Comparison of ENCODE assay signal across 8 cellular contexts in genomic region chr5:57887851-57888621, GRCh38.
DNase-seq lines count a peak whose midpoint lies in the region; ATAC-seq and TF ChIP-seq lines count a peak whose summit lies in the region.

No MANE protein-coding gene starts in this region.

- H3K36me3 Mint-ChIP-seq in endothelial cell (ENCODE audit: low read depth, unreplicated experiment), result no peaks in the 10 kb centered on the region

- no peak overlapping the region for H3K27ac ChIP-seq in OCI-LY1 (ENCODE audit: low read depth, low read length, poor library complexity, severe bottlenecking)

- no peaks in the 10 kb centered on the region for H3K27me3 ChIP-seq in H7 (ENCODE audit: control insufficient read depth, insufficient read depth, low read length)
- H3K27me3 ChIP-seq in OCI-LY1 (ENCODE audit: insufficient read depth, low read length), result no peaks in the 10 kb centered on the region

- no peak overlapping the region for H3K4me2 ChIP-seq in OCI-LY1 (ENCODE audit: low read length)

- no peaks in the 10 kb centered on the region for H3K9me2 ChIP-seq in OCI-LY1 (ENCODE audit: low read depth, low read length)

- H2AFZ ChIP-seq in OCI-LY1 (ENCODE audit: low read length), result no peak overlapping the region

- no peaks in the 10 kb centered on the region for H3F3A ChIP-seq in OCI-LY1 (ENCODE audit: insufficient read depth, low read length)

- peak overlapping the region; percentile 32 for H3K27ac Mint-ChIP-seq in endothelial cell (ENCODE audit: unreplicated experiment)

- no peak overlapping the region for H3K4me3 Mint-ChIP-seq in endothelial cell (ENCODE audit: unreplicated experiment)

- peaks cover 57% of the 10 kb centered on the region for H3K4me1 Mint-ChIP-seq in endothelial cell (ENCODE audit: unreplicated experiment)

- H3K4me1 ChIP-seq in OCI-LY1 (ENCODE audit: insufficient read depth, low read length, severe bottlenecking) (no peaks in the 10 kb centered on the region), mucosa of descending colon (ENCODE audit: low read depth) (no peaks in the 10 kb centered on the region)

- peaks cover 2% of the 10 kb centered on the region for H3K27me3 Mint-ChIP-seq in endothelial cell (ENCODE audit: unreplicated experiment)

- no peaks in the 10 kb centered on the region for H3K79me2 ChIP-seq in OCI-LY1 (ENCODE audit: insufficient read depth, low read length)

- intact Hi-C loops in mucosa of descending colon (cut with DNase I, micrococcal nuclease), result loop anchor here in 1 of 2 donors (10.0 kb wide), 1 partner anchor 577 kb away; the partner anchor contains the start of gene PLK2

- H3K36me3 ChIP-seq in H7 (replicated peaks; ENCODE audit: control insufficient read depth, insufficient read depth, low read length) (no peaks in the 10 kb centered on the region), OCI-LY1 (ENCODE audit: insufficient read depth, low read length) (no peaks in the 10 kb centered on the region), mucosa of descending colon (ENCODE audit: low read depth) (no peaks in the 10 kb centered on the region)

- no peaks in the 10 kb centered on the region for H4K20me1 ChIP-seq in OCI-LY1 (ENCODE audit: insufficient read depth, low read length)

- DNase-seq in A172 (ENCODE audit: low spot score) (peak; percentile 88), H7 (peak; percentile 57), endothelial cell (ENCODE audit: low spot score) (peak; percentile 48), mucosa of descending colon (peak in 2 of 3 donors; percentile 26 to 60)
- DNase-seq in activated CD4-positive, alpha-beta T cell treated with anti-CD3 and anti-CD28 coated beads, Interleukin-2, amount 50 U/mL, for 1 hour, result no peak
- no peak for DNase-seq in activated CD4-positive, alpha-beta T cell treated with anti-CD3 and anti-CD28 coated beads, Interleukin-2, amount 50 U/mL, for 4 hours

- peak; percentile 20; the same call in 1 of the 2 replicates for TF ChIP-seq CTCF in OCI-LY1 (IDR thresholded peaks at IDR 0.05; ENCODE audit: low read length)
- no peak for TF ChIP-seq CTCF in endothelial cell (IDR thresholded peaks at IDR 0.05; ENCODE audit: unreplicated experiment)
- no peak for TF ChIP-seq CTCF in mucosa of descending colon (IDR thresholded peaks at IDR 0.05)

- H3K4me3 ChIP-seq in H7 (ENCODE audit: insufficient read depth, low read depth, low read length) (no peak overlapping the region), OCI-LY1 (ENCODE audit: low read depth, low read length, poor library complexity, severe bottlenecking) (no peak overlapping the region), mucosa of descending colon (no peak overlapping the region)

- ATAC-seq in mucosa of descending colon (peak; percentile 91), HG03565 (IDR thresholded peaks at IDR 0.05; ENCODE audit: unreplicated experiment) (no peak)

- H3K9me3 ChIP-seq in OCI-LY1 (ENCODE audit: low read length) (no peaks in the 10 kb centered on the region), mucosa of descending colon (no peaks in the 10 kb centered on the region)

- H3K9ac ChIP-seq in OCI-LY1 (ENCODE audit: low read length), result no peak overlapping the region

- H3K9me3 Mint-ChIP-seq in endothelial cell (ENCODE audit: unreplicated experiment), result no peaks in the 10 kb centered on the region

Comparison
In these comparisons a context has a peak if more than half of its experiments do, and no peak if none do; other contexts are left out.
1. DNase-seq: peak in A172 (single experiment), H7 (single experiment), endothelial cell (single experiment) and mucosa of descending colon (2 of 3); none in activated CD4-positive, alpha-beta T cell treated with anti-CD3 and anti-CD28 coated beads, Interleukin-2, amount 50 U/mL, for 1 hour (single experiment) and activated CD4-positive, alpha-beta T cell treated with anti-CD3 and anti-CD28 coated beads, Interleukin-2, amount 50 U/mL, for 4 hours (0 of 2).